ENCODE assay signal across 8 cellular contexts in genomic region chr7:2508327-2509231, GRCh38. TPM values are rescaled to one million over a fixed set of nuclear protein-coding genes. Genes with fewer than 3 reads are reported as not detected.
DNase-seq lines count a peak whose midpoint lies in the region; ATAC-seq and TF ChIP-seq lines count a peak whose summit lies in the region.

No MANE protein-coding gene starts in this region.

- peak overlapping the region; percentile 74 for H3K4me3 Mint-ChIP-seq in central memory CD8-positive, alpha-beta T cell
- peak overlapping the region; percentile 76 for H3K4me3 Mint-ChIP-seq in natural killer cell
- no peak overlapping the region for H3K4me3 Mint-ChIP-seq in mesothelial cell of epicardium

- H3K36me3 Mint-ChIP-seq in central memory CD8-positive, alpha-beta T cell (ENCODE audit: insufficient read depth) = peaks cover 8% of the 10 kb centered on the region
- H3K36me3 Mint-ChIP-seq in natural killer cell = no peaks in the 10 kb centered on the region
- H3K36me3 Mint-ChIP-seq in mesothelial cell of epicardium = no peaks in the 10 kb centered on the region

- H3K27me3 ChIP-seq in H7 (ENCODE audit: control insufficient read depth, insufficient read depth, low read length) = no peaks in the 10 kb centered on the region

- no peaks in the 10 kb centered on the region for H3K27me3 Mint-ChIP-seq in central memory CD8-positive, alpha-beta T cell
- no peaks in the 10 kb centered on the region for H3K27me3 Mint-ChIP-seq in natural killer cell (ENCODE audit: low read depth in 2 of 2)
- H3K27me3 Mint-ChIP-seq in mesothelial cell of epicardium (ENCODE audit: low read depth) = no peaks in the 10 kb centered on the region

- peak; percentile 49 for ATAC-seq in GM18868 (IDR thresholded peaks at IDR 0.05; ENCODE audit: unreplicated experiment)
- peak; percentile 74 for ATAC-seq in central memory CD8-positive, alpha-beta T cell (replicated peaks; ENCODE audit: extremely low read depth, poor library complexity, severe bottlenecking)
- ATAC-seq in natural killer cell = peak; percentile 49 to 68 (median 61)

- DNase-seq in central memory CD8-positive, alpha-beta T cell (ENCODE audit: low spot score in 2 of 2) = peak; percentile 57 to 72
- DNase-seq in natural killer cell (peak; percentile 72), mesothelial cell of epicardium (ENCODE audit: low spot score in 2 of 2, unreplicated experiment in 2 of 2) (no peak), NCI-H526 treated with DMSO at 0.1 percent for 48 hours (lab: John Stamatoyannopoulos, UW) (no peak), H7 (no peak)

- TF ChIP-seq CTCF in VCaP (conservative IDR thresholded peaks at IDR 0.05) = no peak
- TF ChIP-seq CTCF in natural killer cell (IDR thresholded peaks at IDR 0.05) = no peak
- TF ChIP-seq CTCF in mesothelial cell of epicardium (IDR thresholded peaks at IDR 0.05; ENCODE audit: unreplicated experiment) = no peak

- H3K9me3 Mint-ChIP-seq in central memory CD8-positive, alpha-beta T cell = no peaks in the 10 kb centered on the region
- H3K9me3 Mint-ChIP-seq in natural killer cell = no peaks in the 10 kb centered on the region
- H3K9me3 Mint-ChIP-seq in mesothelial cell of epicardium = no peaks in the 10 kb centered on the region

- no peaks in the 10 kb centered on the region for H3K9me3 ChIP-seq in KOPT-K1 (ENCODE audit: insufficient read depth, low read length, poor library complexity, severe bottlenecking)

- no peaks in the 10 kb centered on the region for H3K36me3 ChIP-seq in KOPT-K1 (ENCODE audit: insufficient read depth, low read length)
- H3K36me3 ChIP-seq in H7 (replicated peaks; ENCODE audit: control insufficient read depth, insufficient read depth, low read length) = no peaks in the 10 kb centered on the region

- peaks cover 49% of the 10 kb centered on the region for H3K4me1 Mint-ChIP-seq in central memory CD8-positive, alpha-beta T cell
- H3K4me1 Mint-ChIP-seq in natural killer cell = peaks cover 37 to 61% of the 10 kb centered on the region in 2 donors
- peaks cover 9% of the 10 kb centered on the region for H3K4me1 Mint-ChIP-seq in mesothelial cell of epicardium

- H3K27ac ChIP-seq in KOPT-K1 (ENCODE audit: low read depth, low read length, poor library complexity, severe bottlenecking) (peak overlapping the region; percentile 5), VCaP (peak overlapping the region; percentile 99)

- intact Hi-C loops in natural killer cell (cut with micrococcal nuclease) = loop anchor here (1.0 kb wide), 1 partner anchor 22 kb away; no protein-coding TSS in a partner anchor

- no peak overlapping the region for H3K4me3 ChIP-seq in H7 (ENCODE audit: insufficient read depth, low read depth, low read length)

- H3K27ac Mint-ChIP-seq in central memory CD8-positive, alpha-beta T cell (ENCODE audit: low read depth) = peak overlapping the region; percentile 74
- H3K27ac Mint-ChIP-seq in natural killer cell (peak overlapping the region in 1 of 2 donors; percentile 95), mesothelial cell of epicardium (no peak overlapping the region)

RNA-seq across cellular contexts. Expression of gene LFNG, which starts 11.0 kb away (rescaled TPM):
- 100 to 1,000 TPM; 140 to 191 (median 176) TPM for total RNA-seq in natural killer cell
- total RNA-seq in mesothelial cell of epicardium = 16.0 to 19.0 TPM (median 16.3 TPM) in 3 replicates
- total RNA-seq in H7 (2014; rRNA removed; shearing (Covaris generic)) = 12.8 and 20.0 TPM in 2 replicates

RNA-seq across cellular contexts. Expression of gene GRIFIN, which starts 32.4 kb away (rescaled TPM):
- total RNA-seq in natural killer cell (not detected), mesothelial cell of epicardium (not detected in 3 replicates)
- total RNA-seq in H7 (2014; rRNA removed; shearing (Covaris generic)) = not detected in 2 replicates

RNA-seq across cellular contexts. Expression of gene BRAT1, which starts 46.7 kb away (rescaled TPM):
- total RNA-seq in natural killer cell = 10 to 100 TPM; 24.9 to 26.7 (median 25.6) TPM
- total RNA-seq in mesothelial cell of epicardium = 44.2 to 47.6 TPM (median 46.8 TPM) in 3 replicates
- total RNA-seq in H7 (2014; rRNA removed; shearing (Covaris generic)) = 83.5 and 86.4 TPM in 2 replicates

RNA-seq across cellular contexts. Expression of gene IQCE, which starts 50.2 kb away (rescaled TPM):
- total RNA-seq in natural killer cell = 10 to 100 TPM in 2 of 3 donors, 1 to 10 TPM in 1; 9.6 to 13.5 (median 11.3) TPM
- total RNA-seq in mesothelial cell of epicardium = 26.6 to 29.6 TPM (median 26.6 TPM) in 3 replicates
- 2.1 and 4.0 TPM in 2 replicates for total RNA-seq in H7 (2014; rRNA removed; shearing (Covaris generic))

Comparison
In these comparisons a context has a peak if more than half of its experiments do, and no peak if none do; other contexts are left out.
1. DNase-seq: peak in central memory CD8-positive, alpha-beta T cell (2 of 2) and natural killer cell (single experiment); none in mesothelial cell of epicardium (0 of 2), NCI-H526 treated with DMSO at 0.1 percent for 48 hours (single experiment) and H7 (single experiment).
2. Peak in every context shown above with its lines, with median percentiles within 50 percentile points of each other: ATAC-seq.